In the genomic region with DNA sequence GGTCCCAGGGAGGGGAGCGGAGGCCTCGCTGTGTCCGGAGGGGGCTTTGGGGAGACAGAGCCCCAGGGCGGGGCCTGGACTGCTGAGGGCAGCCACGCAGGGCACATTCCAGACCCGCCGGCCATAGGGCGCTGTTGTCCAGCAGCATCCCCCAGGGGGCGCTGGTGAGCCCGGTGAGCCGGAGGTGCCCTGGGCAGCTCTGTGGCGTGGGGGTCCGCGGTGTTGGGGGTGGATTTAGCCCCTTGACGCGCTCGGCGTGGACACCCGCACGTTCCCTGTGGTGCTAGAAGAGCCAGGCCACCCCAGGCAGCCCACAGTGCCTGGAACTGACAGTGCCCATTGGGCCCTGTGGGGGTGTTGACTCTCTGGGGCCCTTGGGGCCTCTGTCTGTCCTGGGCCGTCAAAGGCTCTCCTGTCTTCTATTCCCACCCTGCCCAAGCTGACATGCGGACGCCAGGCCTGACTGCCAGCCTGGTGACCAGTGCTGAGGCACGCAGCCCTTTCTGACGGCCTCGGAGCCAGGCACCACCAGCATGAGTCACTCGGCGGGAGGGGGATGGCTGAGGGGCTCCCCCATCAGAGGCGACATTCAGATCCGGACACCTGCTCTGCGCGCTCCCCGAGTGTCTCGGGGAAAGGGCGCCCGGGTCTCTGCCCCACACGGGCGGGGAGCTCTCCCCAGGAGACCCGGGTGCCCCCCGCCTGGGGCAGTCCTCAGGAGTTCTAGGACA, we compare ENCODE assay signal across 1 cellular context.
TF ChIP-seq lines count a peak whose summit lies in the region.

No MANE protein-coding gene starts in this region.

TF ChIP-seq in WTC11, 78 proteins besides CTCF, POLR2A, EP300 and RAD21 (continued from another document):
- no peak for TF ChIP-seq ZMAT4 (CRISPR knock-in tag; IDR thresholded peaks at IDR 0.05)
- TF ChIP-seq ZNF317 (CRISPR knock-in tag; IDR thresholded peaks at IDR 0.05; ENCODE audit: borderline replicate concordance, low read depth), result no peak
- no peak for TF ChIP-seq NFATC4 (CRISPR knock-in tag; IDR thresholded peaks at IDR 0.05)
